In the genomic region with DNA sequence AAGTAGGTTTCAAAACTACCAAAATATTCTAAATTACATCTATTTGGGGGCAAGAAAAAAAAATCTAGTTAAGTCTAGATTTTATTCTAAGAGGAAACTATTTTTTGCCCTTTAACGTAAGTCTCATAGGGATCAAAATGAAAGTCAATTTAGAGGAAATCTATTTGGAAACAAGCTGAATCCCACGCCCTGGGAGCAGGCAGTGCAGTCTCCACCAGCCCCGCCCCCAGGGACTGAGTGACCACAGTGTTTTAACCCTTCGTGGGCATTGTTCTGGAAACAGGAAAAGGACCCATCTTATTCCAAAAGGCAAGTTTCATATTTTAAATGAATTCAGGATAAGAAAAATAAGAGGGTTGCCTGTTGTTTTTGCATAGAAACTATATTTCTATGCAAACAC, we compare ENCODE assay signal across 9 cellular contexts.
DNase-seq lines count a peak whose midpoint lies in the region; ATAC-seq and TF ChIP-seq lines count a peak whose summit lies in the region.
"Had no signal": no experiment of that assay in that cellular context is flagged by ENCODE, and none has a peak within 500 bp of the region (broad histone marks: within the 10 kb centered on the region; RNA-seq: fewer than 3 reads in every experiment).

No MANE protein-coding gene starts in this region.

- no peak for TF ChIP-seq CTCF in breast epithelium (IDR thresholded peaks at IDR 0.05)

- peak in 1 of 2 donors; percentile 33 for DNase-seq in breast epithelium (ENCODE audit: low spot score in 2 of 2)
- peak; percentile 39 for DNase-seq in kidney tubule cell (ENCODE audit: low spot score)
- DNase-seq in substantia nigra (lab: John Stamatoyannopoulos, UW), result peak in 46 of 49 donors; percentile 5 to 88 (median 71)
- DNase-seq in OCI-M2 (lab: John Stamatoyannopoulos, UW; ENCODE audit: unreplicated experiment), result no peak
- no peak for DNase-seq in NCI-H2081 treated with DMSO at 0.1 percent for 48 hours (lab: John Stamatoyannopoulos, UW)
- no peak for DNase-seq in stimulated activated CD4-positive, alpha-beta T cell treated with anti-CD3 and anti-CD28 coated beads, Interleukin-15, amount 100 ng/mL, for 24 hours
- DNase-seq: activated naive CD4-positive, alpha-beta T cell treated with anti-CD3 and anti-CD28 coated beads, Interleukin-2, amount 50 U/mL, for 16 hours had no signal

- H3K4me1 ChIP-seq in HUES64 (ENCODE audit: insufficient read depth, low read length), result peaks cover 60% of the 10 kb centered on the region
- H3K4me1 ChIP-seq in breast epithelium, result peaks cover 0 to 4% of the 10 kb centered on the region in 2 donors

- intact Hi-C loops in breast epithelium (cut with DNase I; ENCODE audit: low total_unique reads), result no loop called here

- WGBS in HUES64, result 18% methylated on average over 4 of the region's 4 CpGs

- H3K27ac ChIP-seq in HUES64 (ENCODE audit: low read depth, low read length), result no peak overlapping the region
- H3K27ac ChIP-seq in breast epithelium, result peak overlapping the region; percentile 1 to 21
- peak overlapping the region; percentile 89 for H3K27ac ChIP-seq in substantia nigra (ENCODE audit: low read depth, low read length, poor library complexity, severe bottlenecking)

- H3K27me3 ChIP-seq in HUES64 (ENCODE audit: insufficient read depth, low read length), result no peaks in the 10 kb centered on the region
- H3K27me3 ChIP-seq in breast epithelium, result no peaks in the 10 kb centered on the region

- H3K9ac ChIP-seq in HUES64 (ENCODE audit: low read depth, low read length), result no peak overlapping the region

- no peak for ATAC-seq in GM19324 (IDR thresholded peaks at IDR 0.05; ENCODE audit: low FRiP score, unreplicated experiment)

- no peaks in the 10 kb centered on the region for H3K36me3 ChIP-seq in HUES64 (ENCODE audit: insufficient read depth, low read length)
- no peaks in the 10 kb centered on the region for H3K36me3 ChIP-seq in breast epithelium

- TF ChIP-seq POLR2A in breast epithelium (IDR thresholded peaks at IDR 0.05), result no peak

- H3K9me3 ChIP-seq in HUES64 (ENCODE audit: insufficient read depth, low read depth, low read length) (no peaks in the 10 kb centered on the region), breast epithelium (no peaks in the 10 kb centered on the region)

- H3K4me3 ChIP-seq in HUES64 (ENCODE audit: low read length) (peak overlapping the region; percentile 22; the same call in 1 of the 2 replicates), breast epithelium (peak overlapping the region; percentile 1 to 55 (median 40))

Comparison
In these comparisons a context has a peak if more than half of its experiments do, and no peak if none do; other contexts are left out.
1. DNase-seq: peak in kidney tubule cell (single experiment) and substantia nigra (46 of 49); none in OCI-M2 (single experiment), NCI-H2081 treated with DMSO at 0.1 percent for 48 hours (single experiment) and stimulated activated CD4-positive, alpha-beta T cell treated with anti-CD3 and anti-CD28 coated beads, Interleukin-15, amount 100 ng/mL, for 24 hours (single experiment).